In genomic region chr3:44418549-44418948, GRCh38 we compare ENCODE assay signal across 12 cellular contexts. TPM values are rescaled to one million over a fixed set of nuclear protein-coding genes. Genes with fewer than 3 reads are reported as not detected.
A peak's percentile ranks its signal among the peaks of the same experiment; 100 is the strongest.
DNase-seq lines count a peak whose midpoint lies in the region; ATAC-seq and TF ChIP-seq lines count a peak whose summit lies in the region.
"Had no signal": no experiment of that assay in that cellular context is flagged by ENCODE, and none has a peak within 500 bp of the region (broad histone marks: within the 10 kb centered on the region; RNA-seq: fewer than 3 reads in every experiment).

No MANE protein-coding gene starts in this region.

- H2BK15ac ChIP-seq in mesendoderm (replicated peaks; ENCODE audit: low read depth), result no peak overlapping the region

- TF ChIP-seq CTCF in DOHH2 (IDR thresholded peaks at IDR 0.05; ENCODE audit: low read depth, low read length, poor library complexity, severe bottlenecking), result peak; percentile 49
- peak; percentile 25; the same call in 1 of the 2 replicates for TF ChIP-seq CTCF in LNCAP (IDR thresholded peaks at IDR 0.05)

- no peak overlapping the region for H2BK120ac ChIP-seq in mesendoderm (ENCODE audit: low read depth, low read length)

- H3K23ac ChIP-seq in mesendoderm (ENCODE audit: low read length), result no peak overlapping the region

- H3K4me1 ChIP-seq in DOHH2 (ENCODE audit: control insufficient read depth, low read length), result no peaks in the 10 kb centered on the region
- no peaks in the 10 kb centered on the region for H3K4me1 ChIP-seq in mesendoderm (ENCODE audit: control insufficient read depth, low read depth, low read length)
- H3K4me1 ChIP-seq: parathyroid adenoma had no signal

- H3K4me3 ChIP-seq in DOHH2 (ENCODE audit: low read length) (no peak overlapping the region), mesendoderm (ENCODE audit: low read length) (no peak overlapping the region)

- H3F3A ChIP-seq in DOHH2 (ENCODE audit: control insufficient read depth, insufficient read depth), result no peaks in the 10 kb centered on the region

- DNase-seq in ecto neural progenitor cell (ENCODE audit: low spot score), result peak; percentile 46
- peak; percentile 32 for DNase-seq in mesendoderm
- no peak for DNase-seq in DMS114 treated with DMSO at 0.1 percent for 48 hours (lab: John Stamatoyannopoulos, UW; ENCODE audit: unreplicated experiment)
- DNase-seq in NCI-H187 (lab: John Stamatoyannopoulos, UW), result no peak
- no peak for DNase-seq in NCI-H2081 treated with DMSO at 0.1 percent for 48 hours (lab: John Stamatoyannopoulos, UW)
- DNase-seq: activated naive CD4-positive, alpha-beta T cell; stimulated activated CD4-positive, alpha-beta T cell treated with anti-CD3 and anti-CD28 coated beads, Interleukin-2, amount 100 ng/mL, for 48 hours; stimulated activated naive CD8-positive, alpha-beta T cell treated with anti-CD3 and anti-CD28 coated beads, Interleukin-15, amount 100 ng/mL, for 72 hours had no signal

- H3K36me3 ChIP-seq in DOHH2 (ENCODE audit: control insufficient read depth, low read length) (no peaks in the 10 kb centered on the region), mesendoderm (ENCODE audit: control insufficient read depth, insufficient read depth, low read length) (no peaks in the 10 kb centered on the region)

- H3K9me3 ChIP-seq in DOHH2 (ENCODE audit: control insufficient read depth, insufficient read depth, low read length), result no peaks in the 10 kb centered on the region

- H4K5ac ChIP-seq in mesendoderm (ENCODE audit: low read length), result no peak overlapping the region

- H3K18ac ChIP-seq in mesendoderm (ENCODE audit: low read length), result no peak overlapping the region

- H3K79me2 ChIP-seq in DOHH2 (ENCODE audit: control insufficient read depth, low read length), result no peaks in the 10 kb centered on the region
- no peaks in the 10 kb centered on the region for H3K79me2 ChIP-seq in mesendoderm (ENCODE audit: control insufficient read depth, insufficient read depth, low read length)
- H3K79me2 ChIP-seq: parathyroid adenoma had no signal

- no peak overlapping the region for H3K56ac ChIP-seq in mesendoderm (ENCODE audit: low read length)

- H2BK5ac ChIP-seq in mesendoderm (ENCODE audit: low read length), result no peak overlapping the region

- H3K27ac ChIP-seq in DOHH2 (ENCODE audit: low read depth, low read length) (no peak overlapping the region), mesendoderm (ENCODE audit: low read depth, low read length) (no peak overlapping the region)
- H3K27ac ChIP-seq: parathyroid adenoma had no signal

- H3K4ac ChIP-seq in mesendoderm (ENCODE audit: low read depth, low read length), result no peak overlapping the region

- H4K8ac ChIP-seq in mesendoderm (ENCODE audit: low read depth, low read length), result no peak overlapping the region

- H3K79me1 ChIP-seq in mesendoderm (ENCODE audit: low read length), result no peaks in the 10 kb centered on the region

- no peaks in the 10 kb centered on the region for H4K20me1 ChIP-seq in DOHH2 (ENCODE audit: control insufficient read depth, insufficient read depth, low read depth, low read length)

- no peaks in the 10 kb centered on the region for H3K9me2 ChIP-seq in DOHH2 (replicated peaks; ENCODE audit: control insufficient read depth, low read length)

- no CpG with 5 or more reads among the region's 2 CpGs for WGBS in mesendoderm (ENCODE audit: extremely low coverage, insufficient coverage, low lambda C conversion rate)

- H2AK5ac ChIP-seq in mesendoderm (ENCODE audit: low read length), result no peak overlapping the region

- no peaks in the 10 kb centered on the region for H3K27me3 ChIP-seq in DOHH2 (ENCODE audit: control insufficient read depth, low read length)
- H3K27me3 ChIP-seq in mesendoderm (ENCODE audit: insufficient read depth, low read length, poor library complexity), result no peaks in the 10 kb centered on the region

- H3K9ac ChIP-seq in mesendoderm (ENCODE audit: low read length), result no peak overlapping the region
- H3K9ac ChIP-seq: parathyroid adenoma had no signal

- H3K4me2 ChIP-seq in DOHH2 (ENCODE audit: low read length) (no peak overlapping the region), mesendoderm (ENCODE audit: low read length) (no peak overlapping the region)

- no peak for ATAC-seq in GM19463 (IDR thresholded peaks at IDR 0.05; ENCODE audit: unreplicated experiment)
- ATAC-seq: stimulated activated naive CD8-positive, alpha-beta T cell treated with anti-CD3 and anti-CD28 coated beads, Interleukin-15, amount 100 ng/mL, for 72 hours had no signal

RNA-seq across cellular contexts. Expression of gene ZNF445, which starts 58.9 kb away (rescaled TPM):
- 5.7 TPM for polyA plus RNA-seq in mesendoderm (2013, experiment 1 of 2)
- 5.3 TPM for polyA plus RNA-seq in mesendoderm (2013, experiment 2 of 2)

Comparison
In these comparisons a context has a peak if more than half of its experiments do, and no peak if none do; other contexts are left out.
1. DNase-seq: peak in ecto neural progenitor cell (single experiment) and mesendoderm (single experiment); none in DMS114 treated with DMSO at 0.1 percent for 48 hours (single experiment), NCI-H187 (0 of 2) and NCI-H2081 treated with DMSO at 0.1 percent for 48 hours (single experiment).